In genomic region chr1:246281195-246281594, GRCh38 we compare ENCODE assay signal across 23 cellular contexts.
"Had no signal": no experiment of that assay in that cellular context is flagged by ENCODE, and none has a peak within 500 bp of the region (broad histone marks: within the 10 kb centered on the region; RNA-seq: fewer than 3 reads in every experiment).

No MANE protein-coding gene starts in this region.

- H3K27ac Mint-ChIP-seq: activated CD4-positive, alpha-beta T cell treated with anti-CD3 and anti-CD28 coated beads, Interleukin-2, amount 10 ng/mL, durations not matched to agents 24 days and 14 days; activated CD8-positive, alpha-beta T cell treated with anti-CD3 and anti-CD28 coated beads for 36 hours; activated naive CD4-positive, alpha-beta T cell treated with anti-CD3 and anti-CD28 coated beads, Interleukin-2, amount 10 ng/mL, durations not matched to agents 7 days and 5 days; activated naive CD8-positive, alpha-beta T cell had no signal

- ATAC-seq: activated CD8-positive, alpha-beta T cell treated with anti-CD3 and anti-CD28 coated beads for 36 hours had no signal

- H3K4me3 ChIP-seq: cardiac muscle cell had no signal

- H3K4me1 Mint-ChIP-seq: activated naive CD4-positive, alpha-beta T cell treated with anti-CD3 and anti-CD28 coated beads, Interleukin-2, amount 10 ng/mL, durations not matched to agents 7 days and 5 days had no signal

- H3K9me3 Mint-ChIP-seq: activated CD4-positive, alpha-beta T cell treated with anti-CD3 and anti-CD28 coated beads, Interleukin-2, amount 10 ng/mL, durations not matched to agents 24 days and 14 days; activated CD8-positive, alpha-beta T cell treated with anti-CD3 and anti-CD28 coated beads for 36 hours; activated naive CD4-positive, alpha-beta T cell treated with anti-CD3 and anti-CD28 coated beads, Interleukin-2, amount 10 ng/mL, durations not matched to agents 7 days and 5 days; central memory CD8-positive, alpha-beta T cell had no signal

- H3K27me3 ChIP-seq: cardiac muscle cell had no signal

- H3K27ac ChIP-seq: cardiac muscle cell, WERI-Rb-1 had no signal

- H3K36me3 Mint-ChIP-seq: activated naive CD4-positive, alpha-beta T cell treated with anti-CD3 and anti-CD28 coated beads, Interleukin-2, amount 10 ng/mL, durations not matched to agents 7 days and 5 days had no signal

- H3K27me3 Mint-ChIP-seq: activated CD4-positive, alpha-beta T cell treated with anti-CD3 and anti-CD28 coated beads, Interleukin-2, amount 10 ng/mL, durations not matched to agents 24 days and 14 days; activated CD8-positive, alpha-beta T cell treated with anti-CD3 and anti-CD28 coated beads for 36 hours; activated naive CD4-positive, alpha-beta T cell treated with anti-CD3 and anti-CD28 coated beads, Interleukin-2, amount 10 ng/mL, durations not matched to agents 7 days and 5 days; activated naive CD8-positive, alpha-beta T cell; central memory CD8-positive, alpha-beta T cell had no signal

- H3K4me3 Mint-ChIP-seq: activated CD4-positive, alpha-beta T cell treated with anti-CD3 and anti-CD28 coated beads, Interleukin-2, amount 10 ng/mL, durations not matched to agents 24 days and 14 days; activated CD8-positive, alpha-beta T cell treated with anti-CD3 and anti-CD28 coated beads for 36 hours; activated naive CD4-positive, alpha-beta T cell treated with anti-CD3 and anti-CD28 coated beads, Interleukin-2, amount 10 ng/mL, durations not matched to agents 7 days and 5 days; activated naive CD8-positive, alpha-beta T cell; central memory CD8-positive, alpha-beta T cell had no signal

- DNase-seq: activated CD4-positive, alpha-beta T cell treated with anti-CD3 and anti-CD28 coated beads for 1 hour; activated CD4-positive, alpha-beta T cell treated with anti-CD3 and anti-CD28 coated beads, Interleukin-2, amount 10 ng/mL, durations not matched to agents 24 days and 14 days; activated CD4-positive, alpha-beta T cell treated with anti-CD3 and anti-CD28 coated beads, Interleukin-2, amount 50 U/mL, for 4 hours; activated CD4-positive, CD25-positive, alpha-beta regulatory T cell; activated effector memory CD4-positive, alpha-beta T cell treated with Interleukin-2 at 50 U/mL for 16 hours; activated naive CD4-positive, alpha-beta T cell treated with anti-CD3 and anti-CD28 coated beads, Interleukin-2, amount 10 ng/mL, durations not matched to agents 7 days and 5 days; activated T-cell treated with anti-CD3 and anti-CD28 coated beads, Interleukin-2, amount 50 U/mL, for 1 hour; aorta; NCI-H1105; NCI-H1417 treated with DMSO at 0.1 percent for 48 hours; NCI-H1930; NCI-H2081 treated with DMSO at 0.1 percent for 48 hours; NCI-H226; NCI-H446 treated with DMSO at 0.1 percent for 48 hours; NCI-H524; Right ventricle myocardium superior; T-helper 1 cell; T-helper 9 cell had no signal

- H3K36me3 ChIP-seq: cardiac muscle cell, WERI-Rb-1 had no signal
